Comparison of ENCODE assay signal across 16 cellular contexts in the genomic region with DNA sequence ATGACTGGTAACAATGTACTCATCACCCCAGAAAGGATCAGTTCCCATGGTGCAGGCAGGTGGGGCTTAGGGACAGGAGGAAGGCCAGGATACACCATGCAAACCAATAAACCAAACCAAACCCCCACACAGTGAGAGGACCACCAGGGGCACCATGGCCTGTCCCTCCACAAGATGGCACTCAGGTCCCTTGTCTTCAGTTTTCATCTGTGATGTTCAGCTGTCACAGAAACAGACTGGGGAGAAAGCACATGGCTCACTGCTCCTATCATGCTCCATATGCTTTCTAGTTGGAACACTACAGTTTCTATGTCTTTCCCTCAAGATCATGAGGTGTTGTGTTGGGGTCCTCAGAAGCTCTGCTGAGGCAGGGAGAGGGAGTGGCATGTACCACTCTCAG. TPM values are rescaled to one million over a fixed set of nuclear protein-coding genes. Genes with fewer than 3 reads are reported as not detected.
DNase-seq lines count a peak whose midpoint lies in the region; ATAC-seq and TF ChIP-seq lines count a peak whose summit lies in the region.
"Had no signal": no experiment of that assay in that cellular context is flagged by ENCODE, and none has a peak within 500 bp of the region (broad histone marks: within the 10 kb centered on the region; RNA-seq: fewer than 3 reads in every experiment).

No MANE protein-coding gene starts in this region.

- H3K4me1 ChIP-seq in left ventricle myocardium inferior (no peaks in the 10 kb centered on the region), Loucy (ENCODE audit: insufficient read depth, low read length, poor library complexity, severe bottlenecking) (no peaks in the 10 kb centered on the region)
- H3K4me1 ChIP-seq: colonic mucosa, gastroesophageal sphincter, SJSA1 had no signal

- H3K27me3 ChIP-seq in left ventricle myocardium inferior (ENCODE audit: low read depth) (peaks cover 23% of the 10 kb centered on the region), Loucy (ENCODE audit: insufficient read depth, low read length, poor library complexity, severe bottlenecking) (no peaks in the 10 kb centered on the region)
- H3K27me3 ChIP-seq: colonic mucosa, gastroesophageal sphincter, SJSA1 had no signal

- no peak overlapping the region for H2AFZ ChIP-seq in Loucy (ENCODE audit: low read length)

- H3K27ac Mint-ChIP-seq in stimulated activated memory B cell treated with anti-CD40 and anti-IgM and Interleukin-4, amounts not matched to agents 10 μg/mL and 1 μg/mL and 100 μg/mL, for 72 hours, result no peak overlapping the region

- H3K4me3 ChIP-seq in left ventricle myocardium inferior (no peak overlapping the region), Loucy (ENCODE audit: low read length, poor library complexity, severe bottlenecking) (no peak overlapping the region)
- H3K4me3 ChIP-seq: colonic mucosa, gastroesophageal sphincter, lung, SJSA1 had no signal

- DNase-seq in left ventricle myocardium inferior, result no peak
- no peak for DNase-seq in cardiac septum (ENCODE audit: low spot score)
- DNase-seq in cerebellum (ENCODE audit: low spot score), result peak; percentile 46
- no peak for DNase-seq in UCSD-AML1 (lab: John Stamatoyannopoulos, UW; ENCODE audit: unreplicated experiment)
- DNase-seq in DMS153 treated with DMSO at 0.1 percent for 48 hours (lab: John Stamatoyannopoulos, UW; ENCODE audit: unreplicated experiment), result no peak
- DNase-seq: CD4-positive, alpha-beta memory T cell; colonic mucosa; HCEC 1CT; NCI-H2227 treated with DMSO at 0.1 percent for 48 hours had no signal

- H3K9me3 Mint-ChIP-seq in stimulated activated memory B cell treated with anti-CD40 and anti-IgM and Interleukin-4, amounts not matched to agents 10 μg/mL and 1 μg/mL and 100 μg/mL, for 72 hours, result no peaks in the 10 kb centered on the region
- H3K9me3 Mint-ChIP-seq: CD4-positive, alpha-beta memory T cell had no signal

- no peaks in the 10 kb centered on the region for H3F3A ChIP-seq in Loucy (ENCODE audit: low read depth)

- H3K9me3 ChIP-seq in left ventricle myocardium inferior (replicated peaks) (no peaks in the 10 kb centered on the region), Loucy (ENCODE audit: insufficient read depth, low read depth, low read length) (no peaks in the 10 kb centered on the region)
- H3K9me3 ChIP-seq: colonic mucosa, gastroesophageal sphincter, SJSA1 had no signal

- intact Hi-C loops in left ventricle myocardium inferior (cut with micrococcal nuclease) (no loop called here), cardiac septum (cut with DNase I) (no loop called here)

- TF ChIP-seq CTCF in left ventricle myocardium inferior (IDR thresholded peaks at IDR 0.05; ENCODE audit: borderline replicate concordance) (peak; percentile 47), Loucy (conservative IDR thresholded peaks at IDR 0.05; ENCODE audit: low read length) (peak; percentile 76)

- no peak overlapping the region for H3K4me3 Mint-ChIP-seq in stimulated activated memory B cell treated with anti-CD40 and anti-IgM and Interleukin-4, amounts not matched to agents 10 μg/mL and 1 μg/mL and 100 μg/mL, for 72 hours
- H3K4me3 Mint-ChIP-seq: CD4-positive, alpha-beta memory T cell had no signal

- ATAC-seq in stimulated activated memory B cell treated with anti-CD40 and anti-IgM and Interleukin-4, amounts not matched to agents 10 μg/mL and 1 μg/mL and 100 μg/mL, for 72 hours, result peak; percentile 36
- ATAC-seq in HG03135 (IDR thresholded peaks at IDR 0.05; ENCODE audit: unreplicated experiment), result no peak
- ATAC-seq: gastroesophageal sphincter had no signal

- H3K79me2 ChIP-seq in Loucy (ENCODE audit: insufficient read depth, low read length), result no peaks in the 10 kb centered on the region

- H3K36me3 ChIP-seq in left ventricle myocardium inferior (no peaks in the 10 kb centered on the region), Loucy (ENCODE audit: insufficient read depth, low read length) (no peaks in the 10 kb centered on the region)
- H3K36me3 ChIP-seq: colonic mucosa, gastroesophageal sphincter, SJSA1 had no signal

- no peak overlapping the region for H3K4me2 ChIP-seq in Loucy (ENCODE audit: low read depth, low read length, poor library complexity, severe bottlenecking)
- H3K4me2 ChIP-seq: KMS-11 had no signal

- peaks cover 25% of the 10 kb centered on the region for H3K36me3 Mint-ChIP-seq in stimulated activated memory B cell treated with anti-CD40 and anti-IgM and Interleukin-4, amounts not matched to agents 10 μg/mL and 1 μg/mL and 100 μg/mL, for 72 hours
- H3K36me3 Mint-ChIP-seq: CD4-positive, alpha-beta memory T cell had no signal

- H3K27me3 Mint-ChIP-seq in stimulated activated memory B cell treated with anti-CD40 and anti-IgM and Interleukin-4, amounts not matched to agents 10 μg/mL and 1 μg/mL and 100 μg/mL, for 72 hours, result no peaks in the 10 kb centered on the region

- H3K9me2 ChIP-seq in Loucy (replicated peaks; ENCODE audit: low read depth, low read length), result no peaks in the 10 kb centered on the region

- no peak overlapping the region for H3K27ac ChIP-seq in left ventricle myocardium inferior (replicated peaks)
- H3K27ac ChIP-seq: colonic mucosa, gastroesophageal sphincter, KMS-11, SJSA1 had no signal

- no peak overlapping the region for H3K9ac ChIP-seq in Loucy (ENCODE audit: low read depth, low read length, poor library complexity, severe bottlenecking)
- H3K9ac ChIP-seq: KMS-11 had no signal

- H4K20me1 ChIP-seq in Loucy (ENCODE audit: insufficient read depth, low read length, poor library complexity, severe bottlenecking), result no peaks in the 10 kb centered on the region

- peaks cover 51% of the 10 kb centered on the region for H3K4me1 Mint-ChIP-seq in stimulated activated memory B cell treated with anti-CD40 and anti-IgM and Interleukin-4, amounts not matched to agents 10 μg/mL and 1 μg/mL and 100 μg/mL, for 72 hours
- H3K4me1 Mint-ChIP-seq: CD4-positive, alpha-beta memory T cell had no signal

RNA-seq across cellular contexts. Expression of a gene that starts 10.1 kb away (rescaled TPM):
- total RNA-seq in left ventricle myocardium inferior (2.4 TPM), cardiac septum (1.2 TPM), cerebellum (2.4 TPM)
- total RNA-seq: SJSA1 had no signal
